In genomic region chr5:112933105-112933504, GRCh38 we compare ENCODE assay signal across 26 cellular contexts.
"Had no signal": no experiment of that assay in that cellular context is flagged by ENCODE, and none has a peak within 500 bp of the region (broad histone marks: within the 10 kb centered on the region; RNA-seq: fewer than 3 reads in every experiment).

No MANE protein-coding gene starts in this region.

- H3K36me3 ChIP-seq: neural progenitor cell, ovary, right lobe of liver, sigmoid colon, thoracic aorta, thyroid gland, tibial nerve, upper lobe of left lung, vagina had no signal

- FAIRE-seq: small intestine, urothelium cell line had no signal

- H3K9ac ChIP-seq: neural progenitor cell, parathyroid adenoma had no signal

- H3K4me3 ChIP-seq: neural progenitor cell, ovary, psoas muscle, right lobe of liver, sigmoid colon, thoracic aorta, thyroid gland, tibial nerve, upper lobe of left lung, vagina had no signal

- DNase-seq: natural killer cell; occipital lobe; ovary; posterior cingulate gyrus; psoas muscle; right cardiac atrium; right lobe of liver; sigmoid colon; small intestine; stimulated activated CD4-positive, alpha-beta T cell treated with anti-CD3 and anti-CD28 coated beads, Interleukin-15, amount 100 ng/mL, for 24 hours; stimulated activated CD4-positive, alpha-beta T cell treated with anti-CD3 and anti-CD28 coated beads, Interleukin-2, amount 100 ng/mL, for 24 hours; stimulated activated CD4-positive, alpha-beta T cell treated with anti-CD3 and anti-CD28 coated beads, Interleukin-2, amount 100 ng/mL, for 48 hours; stimulated activated CD4-positive, alpha-beta T cell treated with anti-CD3 and anti-CD28 coated beads, Interleukin-4, amount 100 ng/mL, for 24 hours; stimulated activated naive B cell treated with anti-CD40 and anti-IgM and Interleukin-4, amounts not matched to agents 10 μg/mL and 1 μg/mL and 100 μg/mL, for 72 hours; stimulated activated naive CD8-positive, alpha-beta T cell treated with anti-CD3 and anti-CD28 coated beads, Interleukin-15, amount 100 ng/mL, for 72 hours; stimulated activated naive CD8-positive, alpha-beta T cell treated with anti-CD3 and anti-CD28 coated beads, Interleukin-15, Interleukin-2, amounts not matched to agents 100 U/mL and 50 U/mL, for 24 hours; thyroid gland; trophoblast cell; upper lobe of left lung had no signal

- H3K9me3 ChIP-seq: ovary, psoas muscle, right lobe of liver, sigmoid colon, thoracic aorta, thyroid gland, tibial nerve, upper lobe of left lung, vagina had no signal

- H3K4me2 ChIP-seq: neural progenitor cell had no signal

- H3K79me2 ChIP-seq: parathyroid adenoma had no signal

- H2AFZ ChIP-seq: neural progenitor cell, parathyroid adenoma had no signal

- H3K4me1 ChIP-seq: neural progenitor cell, parathyroid adenoma, right lobe of liver, sigmoid colon, thyroid gland, tibial nerve, vagina had no signal

- H3K27ac ChIP-seq: neural progenitor cell, ovary, parathyroid adenoma, psoas muscle, right lobe of liver, thoracic aorta, thyroid gland, tibial nerve, upper lobe of left lung, vagina had no signal

- ATAC-seq: natural killer cell; psoas muscle; right cardiac atrium; right lobe of liver; stimulated activated effector memory CD8-positive, alpha-beta T cell treated with anti-CD3 and anti-CD28 coated beads, Interleukin-12 subunit alpha, Interleukin-12 subunit beta, amount 100 ng/mL, for 72 hours; stimulated activated naive B cell treated with anti-CD40 and anti-IgM and Interleukin-4, amounts not matched to agents 10 μg/mL and 1 μg/mL and 100 μg/mL, for 72 hours; stimulated activated naive CD8-positive, alpha-beta T cell treated with anti-CD3 and anti-CD28 coated beads, Interleukin-15, amount 100 ng/mL, for 72 hours; stimulated activated naive CD8-positive, alpha-beta T cell treated with anti-CD3 and anti-CD28 coated beads, Interleukin-15, Interleukin-2, amounts not matched to agents 100 U/mL and 50 U/mL, for 24 hours had no signal

- H3K27me3 ChIP-seq: neural progenitor cell, ovary, right lobe of liver, sigmoid colon, thyroid gland, tibial nerve, upper lobe of left lung, vagina had no signal
